In genomic region chr6:53437557-53438202, GRCh38 we compare ENCODE assay signal across 1 cellular context.
TF ChIP-seq lines count a peak whose summit lies in the region.

No MANE protein-coding gene starts in this region.

TF ChIP-seq in SK-N-SH, 30 proteins besides CTCF, POLR2A, EP300 and RAD21 (continued from another document):
- TF ChIP-seq USF1 (IDR thresholded peaks at IDR 0.05; ENCODE audit: borderline replicate concordance, low read depth) (no peak), PBX3 (IDR thresholded peaks at IDR 0.05) (no peak), TEAD4 (IDR thresholded peaks at IDR 0.05; ENCODE audit: borderline replicate concordance, insufficient read depth) (no peak), USF2 (IDR thresholded peaks at IDR 0.05; ENCODE audit: borderline replicate concordance, low read depth, low read length) (no peak), IRF3 (IDR thresholded peaks at IDR 0.05; ENCODE audit: low read depth, low read length) (no peak), GATA2 (CRISPR knock-in tag; IDR thresholded peaks at IDR 0.05) (no peak), POLR2AphosphoS5 (IDR thresholded peaks at IDR 0.05; ENCODE audit: low read depth, low read length) (no peak), MXI1 (IDR thresholded peaks at IDR 0.05; ENCODE audit: low read depth, low read length) (no peak), RCOR1 (IDR thresholded peaks at IDR 0.05; ENCODE audit: low read length) (no peak)
TF ChIP-seq in SK-N-SH: peak in this region for 2.
